Comparison of ENCODE assay signal across 9 cellular contexts in genomic region chr10:44977287-44978212, GRCh38. TPM values are rescaled to one million over a fixed set of nuclear protein-coding genes. Genes with fewer than 3 reads are reported as not detected.
A peak's percentile ranks its signal among the peaks of the same experiment; 100 is the strongest.
DNase-seq lines count a peak whose midpoint lies in the region; ATAC-seq, FAIRE-seq and TF ChIP-seq lines count a peak whose summit lies in the region.
"Had no signal": no experiment of that assay in that cellular context is flagged by ENCODE, and none has a peak within 500 bp of the region (broad histone marks: within the 10 kb centered on the region; RNA-seq: fewer than 3 reads in every experiment).

No MANE protein-coding gene starts in this region.

- no peak overlapping the region for H3K27ac Mint-ChIP-seq in T-helper 2 cell treated with Interferon-gamma antibody and Interleukin-4, amounts not matched to agents 5 μg/mL and 100 μg/mL, for 36 hours

- intact Hi-C loops in HepG2 (cut with micrococcal nuclease; ENCODE audit: unreplicated experiment) (no loop called here), spleen (cut with DNase I; ENCODE audit: low total_unique reads) (loop anchor here (5.0 kb wide), 1 partner anchor 45 kb away; no protein-coding TSS in a partner anchor)

- no peak for TF ChIP-seq RAD21 in HepG2 (CRISPR knock-in tag; IDR thresholded peaks at IDR 0.05)

- H2AFZ ChIP-seq in HepG2 (ENCODE audit: low read length): no peak overlapping the region

- 8% methylated on average over 5 of the region's 25 CpGs for WGBS in HepG2 (ENCODE audit: low lambda C conversion rate)
- WGBS in spleen, 5 donors: 56 to 66% (median 60%) methylated on average over 19 to 25 of the region's 25 CpGs

- H3K4me2 ChIP-seq in HepG2 (ENCODE audit: low read depth, low read length): peak overlapping the region; percentile 90

- CTCF ChIA-PET in HEK293 (lab: Yijun Ruan, JAX): interaction anchor here (1.5 to 2.4 kb wide), 2 partner anchors 11 to 45 kb away, joined by 5 to 10 read pairs; no protein-coding TSS in a partner anchor
- CTCF ChIA-PET in HepG2 (lab: Yijun Ruan, JAX; ENCODE audit: low intra/inter-chr PET ratio, low total read pairs): no interaction called here

- peaks cover 33% of the 10 kb centered on the region for H3K79me2 ChIP-seq in HepG2 (ENCODE audit: insufficient read depth, low read length)

- no TSS peak for BruUV-seq in HepG2 (replicated peaks; lab: Mats Ljungman, UMichigan)

- H3K36me3 Mint-ChIP-seq in T-helper 2 cell treated with Interferon-gamma antibody and Interleukin-4, amounts not matched to agents 5 μg/mL and 100 μg/mL, for 36 hours (ENCODE audit: low read depth): no peaks in the 10 kb centered on the region

- no peak for TF ChIP-seq CTCF in HEK293 (tag by site-specific recombination; IDR thresholded peaks at IDR 0.05)
- 0 out of 2 replicates have a peak, but pooled peaks have one; percentile 1 for TF ChIP-seq CTCF in HepG2 (CRISPR knock-in tag; IDR thresholded peaks at IDR 0.05)
- TF ChIP-seq CTCF in spleen (IDR thresholded peaks at IDR 0.05 in 8 of 11, conservative IDR thresholded peaks at IDR 0.05 in 3 of 11): no peak

- H3K4me1 Mint-ChIP-seq in T-helper 2 cell treated with Interferon-gamma antibody and Interleukin-4, amounts not matched to agents 5 μg/mL and 100 μg/mL, for 36 hours (ENCODE audit: low read depth): peaks cover 25% of the 10 kb centered on the region

- H3K9ac ChIP-seq in HepG2 (ENCODE audit: insufficient read depth, low read depth, low read length): peak overlapping the region; percentile 95

- H3K4me1 ChIP-seq in HEK293 (ENCODE audit: control insufficient read depth, insufficient read depth, low read length) (peaks cover 26% of the 10 kb centered on the region), HepG2 (ENCODE audit: insufficient read depth, low read length) (peaks cover 74% of the 10 kb centered on the region), spleen (peaks cover 13 to 95% (median 73%) of the 10 kb centered on the region in 6 donors)

- H3K27ac ChIP-seq in HEK293 (ENCODE audit: extremely low read depth, low read depth, low read length) (peak overlapping the region; percentile 46; the same call in 1 of the 2 replicates), caudate nucleus (ENCODE audit: low read depth, low read length) (peak overlapping the region; percentile 84), HepG2 (ENCODE audit: extremely low read length, insufficient read depth, low read length) (peak overlapping the region; percentile 97), spleen (peak overlapping the region; percentile 42 to 84 (median 77))

- H3K9me3 ChIP-seq in HEK293 (ENCODE audit: control insufficient read depth, insufficient read depth, low read depth, low read length) (no peaks in the 10 kb centered on the region), HepG2 (ENCODE audit: low read length) (no peaks in the 10 kb centered on the region), spleen (no peaks in the 10 kb centered on the region)

- no peak overlapping the region for H3K4me3 Mint-ChIP-seq in T-helper 2 cell treated with Interferon-gamma antibody and Interleukin-4, amounts not matched to agents 5 μg/mL and 100 μg/mL, for 36 hours

- no peaks in the 10 kb centered on the region for H3K9me3 Mint-ChIP-seq in T-helper 2 cell treated with Interferon-gamma antibody and Interleukin-4, amounts not matched to agents 5 μg/mL and 100 μg/mL, for 36 hours

- H4K20me1 ChIP-seq in HepG2 (ENCODE audit: insufficient read depth, low read length): peaks cover 40% of the 10 kb centered on the region

- POLR2A ChIA-PET in HEK293 (lab: Yijun Ruan, JAX) (interaction anchor here (0.6 to 2.3 kb wide), 5 partner anchors 9 to 1077 kb away, joined by 3 to 12 read pairs (median 4); no protein-coding TSS in a partner anchor), HepG2 (lab: Yijun Ruan, JAX) (interaction anchor here (0.6 to 12.6 kb wide), 14 partner anchors 13 to 728 kb away, joined by 3 to 863 read pairs (median 12); partner anchors contain the start of genes RASSF4, TMEM72 and ZNF22)

- H3K27me3 Mint-ChIP-seq in T-helper 2 cell treated with Interferon-gamma antibody and Interleukin-4, amounts not matched to agents 5 μg/mL and 100 μg/mL, for 36 hours (ENCODE audit: low read depth): no peaks in the 10 kb centered on the region

- no peak for ATAC-seq in HepG2
- no peak for ATAC-seq in GM18907 (IDR thresholded peaks at IDR 0.05; ENCODE audit: unreplicated experiment)

- TF ChIP-seq EP300 in HepG2 (IDR thresholded peaks at IDR 0.05; ENCODE audit: low read depth in 2 of 2, low read length in 2 of 2) (no peak), HepG2 (CRISPR knock-in tag; IDR thresholded peaks at IDR 0.05; ENCODE audit: borderline replicate concordance) (no peak)

- DNase-seq in caudate nucleus (lab: John Stamatoyannopoulos, UW) (peak in 1 of 61 donors; percentile 21), HepG2 (ENCODE audit: low spot score) (no peak), spleen (peak; percentile 79), HuH-7 (ENCODE audit: low spot score) (no peak), NCI-H2081 (lab: John Stamatoyannopoulos, UW) (no peak)
- no peak for DNase-seq in T-helper 2 cell treated with Interferon-gamma antibody and Interleukin-4, amounts not matched to agents 5 μg/mL and 100 μg/mL, for 36 hours (ENCODE audit: low spot score)
- DNase-seq: NCI-H1092 treated with DMSO at 0.1 percent for 48 hours had no signal

- H3K27me3 ChIP-seq in HepG2 (ENCODE audit: control insufficient read depth in 1 of 2, insufficient read depth in 2 of 2, low read length in 2 of 2) (no peaks in the 10 kb centered on the region; a peak in 1 of 5 replicates), spleen (replicated peaks in 1 of 7) (no peaks in the 10 kb centered on the region)

- H3K36me3 ChIP-seq in HEK293 (ENCODE audit: control insufficient read depth in 2 of 2, insufficient read depth in 1 of 2, low read length in 2 of 2): peaks cover 0 to 5% of the 10 kb centered on the region in 2 experiments; a peak in 1 of 3 replicates
- peaks cover 4 to 25% of the 10 kb centered on the region in 2 experiments; a peak in 3 of 5 replicates for H3K36me3 ChIP-seq in HepG2 (replicated peaks in 1 of 2; ENCODE audit: control insufficient read depth in 1 of 2, insufficient read depth in 2 of 2, low read length in 2 of 2)
- peaks cover 0 to 39% (median 0%) of the 10 kb centered on the region in 6 donors for H3K36me3 ChIP-seq in spleen

- FAIRE-seq in HepG2 (lab: Jason Lieb, UNC): no peak

- in situ Hi-C loops in HepG2 (cut with HindIII; ENCODE audit: extremely low pct_ligation_motif_present, low pct_unique_long_range_greater_than_20kb): loop anchor here (5.0 kb wide), 1 partner anchor 45 kb away; no protein-coding TSS in a partner anchor

- H3K4me3 ChIP-seq in HEK293 (ENCODE audit: low read depth, low read length) (peak overlapping the region; percentile 3), HepG2 (replicated peaks in 1 of 3; ENCODE audit: insufficient read depth in 1 of 3, low read depth in 2 of 3, low read length in 3 of 3) (peak overlapping the region; percentile 64 to 89 (median 78)), spleen (peak overlapping the region; percentile 23 to 70 (median 38))

- TF ChIP-seq POLR2A in HepG2 (IDR thresholded peaks at IDR 0.05; ENCODE audit: insufficient read depth in 1 of 2, low read depth in 2 of 2, low read length in 2 of 2): no peak
- no peak for TF ChIP-seq POLR2A in spleen (IDR thresholded peaks at IDR 0.05)

RNA-seq across cellular contexts. Expression of gene DEPP1, which starts 1.1 kb away (rescaled TPM):
- total RNA-seq in HepG2 (2016; rRNA removed; fragmentation: Illumina TruSeq; extraction: Trizol): 11.2 and 14.8 TPM in 2 replicates
- 3.0 and 5.0 TPM in 2 replicates for total RNA-seq in HepG2 (2016; cell fraction: cytosol; rRNA removed; fragmentation: Illumina TruSeq; extraction: Trizol; ENCODE audit: low read depth)
- 9.0 and 15.3 TPM in 2 replicates for total RNA-seq in HepG2 (2016; cell fraction: insoluble cytoplasmic fraction; rRNA removed; fragmentation: Illumina TruSeq; extraction: Trizol)
- total RNA-seq in HepG2 (2016; cell fraction: membrane; rRNA removed; fragmentation: Illumina TruSeq; extraction: Trizol): 9.0 and 9.3 TPM in 2 replicates
- 15.1 and 16.0 TPM in 2 replicates for total RNA-seq in HepG2 (2016; cell fraction: nucleus; rRNA removed; fragmentation: Illumina TruSeq; extraction: Trizol)
- 270 and 338 TPM in 2 replicates for polyA plus RNA-seq in HepG2 (2011; rRNA removed)
- polyA plus RNA-seq in HepG2 (2011; cell fraction: cytosol; rRNA removed): 261 and 317 TPM in 2 replicates
- 103 and 135 TPM in 2 replicates for polyA plus RNA-seq in HepG2 (2011; cell fraction: nucleus; rRNA removed)
- polyA plus RNA-seq in HepG2 (2012): 132 and 232 TPM in 2 replicates
- 2.0 and 2.5 TPM in 2 replicates for polyA plus RNA-seq in HepG2 (2016; cell fraction: cytosol; fragmentation: Illumina TruSeq; extraction: Trizol; ENCODE audit: low read depth)
- 9.3 and 11.2 TPM in 2 replicates for polyA plus RNA-seq in HepG2 (2016; cell fraction: insoluble cytoplasmic fraction; fragmentation: Illumina TruSeq; extraction: Trizol; ENCODE audit: low read depth)
- polyA plus RNA-seq in HepG2 (2016; cell fraction: membrane; fragmentation: Illumina TruSeq; extraction: Trizol; ENCODE audit: low read depth): 3.6 and 5.2 TPM in 2 replicates
- 13.4 and 15.5 TPM in 2 replicates for polyA plus RNA-seq in HepG2 (2016; cell fraction: nucleus; fragmentation: Illumina TruSeq; extraction: Trizol; ENCODE audit: insufficient read depth, low read depth)
- polyA minus RNA-seq in HepG2 (2011; rRNA and poly(A)+ RNA removed; ENCODE audit: low replicate concordance): 1.8 and 739 TPM in 2 replicates
- polyA minus RNA-seq in HepG2 (2011; cell fraction: cytosol; rRNA and poly(A)+ RNA removed): 249 and 254 TPM in 2 replicates
- polyA minus RNA-seq in HepG2 (2011; cell fraction: nucleus; rRNA and poly(A)+ RNA removed): 107 and 142 TPM in 2 replicates
- total RNA-seq in spleen: 10 to 100 TPM in 6 of 7 donors, 1 to 10 TPM in 1; 9.5 to 90.1 (median 21.1) TPM
- 10 to 100 TPM; 13.3 to 36.5 (median 15.7) TPM for polyA plus RNA-seq in spleen

RNA-seq across cellular contexts. Expression of gene RASSF4, which starts 17.9 kb away (rescaled TPM):
- total RNA-seq in HepG2 (2016; rRNA removed; fragmentation: Illumina TruSeq; extraction: Trizol): 49.9 and 51.7 TPM in 2 replicates
- total RNA-seq in HepG2 (2016; cell fraction: cytosol; rRNA removed; fragmentation: Illumina TruSeq; extraction: Trizol; ENCODE audit: low read depth): 22.4 and 22.8 TPM in 2 replicates
- total RNA-seq in HepG2 (2016; cell fraction: insoluble cytoplasmic fraction; rRNA removed; fragmentation: Illumina TruSeq; extraction: Trizol): 49.9 and 50.1 TPM in 2 replicates
- total RNA-seq in HepG2 (2016; cell fraction: membrane; rRNA removed; fragmentation: Illumina TruSeq; extraction: Trizol): 39.2 and 45.6 TPM in 2 replicates
- total RNA-seq in HepG2 (2016; cell fraction: nucleus; rRNA removed; fragmentation: Illumina TruSeq; extraction: Trizol): 52.1 and 54.6 TPM in 2 replicates
- 34.0 and 39.7 TPM in 2 replicates for polyA plus RNA-seq in HepG2 (2011; rRNA removed)
- polyA plus RNA-seq in HepG2 (2011; cell fraction: cytosol; rRNA removed): 20.4 and 25.8 TPM in 2 replicates
- 140 TPM in 2 replicates for polyA plus RNA-seq in HepG2 (2011; cell fraction: nucleus; rRNA removed)
- 25.0 and 26.7 TPM in 2 replicates for polyA plus RNA-seq in HepG2 (2012)
- polyA plus RNA-seq in HepG2 (2016; cell fraction: cytosol; fragmentation: Illumina TruSeq; extraction: Trizol; ENCODE audit: low read depth): 18.5 and 22.5 TPM in 2 replicates
- polyA plus RNA-seq in HepG2 (2016; cell fraction: insoluble cytoplasmic fraction; fragmentation: Illumina TruSeq; extraction: Trizol; ENCODE audit: low read depth): 53.5 and 57.9 TPM in 2 replicates
- polyA plus RNA-seq in HepG2 (2016; cell fraction: membrane; fragmentation: Illumina TruSeq; extraction: Trizol; ENCODE audit: low read depth): 31.2 and 31.3 TPM in 2 replicates
- 84.5 and 98.6 TPM in 2 replicates for polyA plus RNA-seq in HepG2 (2016; cell fraction: nucleus; fragmentation: Illumina TruSeq; extraction: Trizol; ENCODE audit: insufficient read depth, low read depth)
- 0.12 and 67.0 TPM in 2 replicates for polyA minus RNA-seq in HepG2 (2011; rRNA and poly(A)+ RNA removed; ENCODE audit: low replicate concordance)
- 13.4 and 16.0 TPM in 2 replicates for polyA minus RNA-seq in HepG2 (2011; cell fraction: cytosol; rRNA and poly(A)+ RNA removed)
- polyA minus RNA-seq in HepG2 (2011; cell fraction: nucleus; rRNA and poly(A)+ RNA removed): 74.3 and 88.9 TPM in 2 replicates
- total RNA-seq in spleen: 10 to 100 TPM; 70.8 to 96.2 (median 73.7) TPM
- 10 to 100 TPM; 36.7 to 61.0 (median 38.2) TPM for polyA plus RNA-seq in spleen

RNA-seq across cellular contexts. Expression of gene ZNF22, which starts 23.2 kb away (rescaled TPM):
- 0.40 and 0.58 TPM in 2 replicates for total RNA-seq in HepG2 (2016; rRNA removed; fragmentation: Illumina TruSeq; extraction: Trizol)
- not detected in 2 replicates for total RNA-seq in HepG2 (2016; cell fraction: cytosol; rRNA removed; fragmentation: Illumina TruSeq; extraction: Trizol; ENCODE audit: low read depth)
- total RNA-seq in HepG2 (2016; cell fraction: insoluble cytoplasmic fraction; rRNA removed; fragmentation: Illumina TruSeq; extraction: Trizol): 0.49 and 0.56 TPM in 2 replicates
- total RNA-seq in HepG2 (2016; cell fraction: membrane; rRNA removed; fragmentation: Illumina TruSeq; extraction: Trizol): 0.28 and 0.45 TPM in 2 replicates
- 0.75 and 1.2 TPM in 2 replicates for total RNA-seq in HepG2 (2016; cell fraction: nucleus; rRNA removed; fragmentation: Illumina TruSeq; extraction: Trizol)
- polyA plus RNA-seq in HepG2 (2011; rRNA removed): 1.1 and 1.3 TPM in 2 replicates
- polyA plus RNA-seq in HepG2 (2011; cell fraction: cytosol; rRNA removed): 0.35 and 0.77 TPM in 2 replicates
- 1.2 and 1.7 TPM in 2 replicates for polyA plus RNA-seq in HepG2 (2011; cell fraction: nucleus; rRNA removed)
- polyA plus RNA-seq in HepG2 (2012): 1.6 and 2.5 TPM in 2 replicates
- 0.07 and 0.09 TPM in 2 replicates for polyA plus RNA-seq in HepG2 (2016; cell fraction: cytosol; fragmentation: Illumina TruSeq; extraction: Trizol; ENCODE audit: low read depth)
- 0.60 and 0.62 TPM in 2 replicates for polyA plus RNA-seq in HepG2 (2016; cell fraction: insoluble cytoplasmic fraction; fragmentation: Illumina TruSeq; extraction: Trizol; ENCODE audit: low read depth)
- 0.22 and 0.27 TPM in 2 replicates for polyA plus RNA-seq in HepG2 (2016; cell fraction: membrane; fragmentation: Illumina TruSeq; extraction: Trizol; ENCODE audit: low read depth)
- 0.89 and 1.1 TPM in 2 replicates for polyA plus RNA-seq in HepG2 (2016; cell fraction: nucleus; fragmentation: Illumina TruSeq; extraction: Trizol; ENCODE audit: insufficient read depth, low read depth)
- not detected in 2 replicates for polyA minus RNA-seq in HepG2 (2011; rRNA and poly(A)+ RNA removed; ENCODE audit: low replicate concordance)
- not detected in 2 replicates for polyA minus RNA-seq in HepG2 (2011; cell fraction: cytosol; rRNA and poly(A)+ RNA removed)
- 2.2 and 2.4 TPM in 2 replicates for polyA minus RNA-seq in HepG2 (2011; cell fraction: nucleus; rRNA and poly(A)+ RNA removed)
- total RNA-seq in spleen: 10 to 100 TPM; 22.7 to 28.3 (median 25.8) TPM
- polyA plus RNA-seq in spleen: 10 to 100 TPM; 25.9 to 33.6 (median 31.5) TPM

Comparison
In these comparisons a context has a peak if more than half of its experiments do, and no peak if none do; other contexts are left out.
1. H3K27ac ChIP-seq: peak in every context shown above with its lines; median percentile 97 in HepG2; 84 in caudate nucleus; 77 in spleen; 46 in HEK293.
2. H3K4me3 ChIP-seq: peak in every context shown above with its lines; median percentile 78 in HepG2; 38 in spleen; 3 in HEK293.
3. RNA of gene ZNF22, which starts 23.2 kb away (total RNA-seq): 22.7 to 28.3 TPM in spleen; 0.28 to 1.2 TPM in HepG2; every median in the first group is over 10 times any median in the second.
4. Of the 63 proteins assayed by ChIP-seq in both HepG2 and HEK293: peak only in HepG2: CTCF, MZF1, PATZ1, PBX3, REPIN1, SETDB1 and 12 more; only in HEK293: none; in both: none; in neither: 45.